ENCODE assay signal across 8 cellular contexts in genomic region chr3:13420051-13420816, GRCh38. TPM values are rescaled to one million over a fixed set of nuclear protein-coding genes. Genes with fewer than 3 reads are reported as not detected.
A peak's percentile ranks its signal among the peaks of the same experiment; 100 is the strongest.
DNase-seq lines count a peak whose midpoint lies in the region; ATAC-seq and TF ChIP-seq lines count a peak whose summit lies in the region.

Gene NUP210, minus strand, starts transcription at chr3:13420322. Its CDS starts 96 bp downstream, at chr3:13420226.

- peak within 1 kb of the TSS; percentile 27 for H2AFZ ChIP-seq in neural cell (ENCODE audit: low read depth, low read length)

- 2 to 3% methylated on average over 60 to 68 of the region's 88 CpGs for WGBS in tibial nerve, 2 donors

- H3K4me1 ChIP-seq in endocrine pancreas (ENCODE audit: control insufficient read depth, insufficient read depth, low read length): peaks cover 5% of the 10 kb centered on the region
- peaks cover 0 to 18% (median 9%) of the 10 kb centered on the region in 4 donors for H3K4me1 ChIP-seq in tibial nerve

- TF ChIP-seq CTCF in neural cell (IDR thresholded peaks at IDR 0.05; ENCODE audit: poor library complexity, severe bottlenecking) (no peak), tibial nerve (IDR thresholded peaks at IDR 0.05) (no peak)

- H3K4me2 ChIP-seq in neural cell (ENCODE audit: low read length): peak within 1 kb of the TSS; percentile 73

- DNase-seq in DMS 273 (lab: John Stamatoyannopoulos, UW; ENCODE audit: unreplicated experiment) (peak; percentile 74), DMS 273 treated with DMSO at 0.1 percent for 48 hours (lab: John Stamatoyannopoulos, UW) (no peak), NCI-H1092 (lab: John Stamatoyannopoulos, UW) (peak; percentile 61), tibial nerve (ENCODE audit: low spot score in 2 of 2) (no peak)
- DNase-seq in activated CD4-positive, alpha-beta T cell treated with anti-CD3 and anti-CD28 coated beads, Interleukin-2, amount 10 ng/mL, durations not matched to agents 24 days and 14 days: peak; percentile 91

- intact Hi-C loops in activated CD4-positive, alpha-beta T cell treated with anti-CD3 and anti-CD28 coated beads, Interleukin-2, amount 10 ng/mL, durations not matched to agents 24 days and 14 days (cut with micrococcal nuclease): loop anchor here (1.0 to 2.0 kb wide), 2 partner anchors 60 to 405 kb away; partner anchors contain the start of gene HDAC11

- H3K4me1 Mint-ChIP-seq in activated CD4-positive, alpha-beta T cell treated with anti-CD3 and anti-CD28 coated beads, Interleukin-2, amount 10 ng/mL, durations not matched to agents 24 days and 14 days: peaks cover 59% of the 10 kb centered on the region

- peak within 1 kb of the TSS; percentile 100 for H3K27ac Mint-ChIP-seq in activated CD4-positive, alpha-beta T cell treated with anti-CD3 and anti-CD28 coated beads, Interleukin-2, amount 10 ng/mL, durations not matched to agents 24 days and 14 days

- peak; percentile 49 for TF ChIP-seq EP300 in neural cell (conservative IDR thresholded peaks at IDR 0.05; ENCODE audit: poor library complexity, severe bottlenecking)
- no peak for TF ChIP-seq EP300 in tibial nerve (IDR thresholded peaks at IDR 0.05)

- H3F3A ChIP-seq in neural cell (ENCODE audit: insufficient read depth, low read length, poor library complexity, severe bottlenecking): no peaks in the 10 kb centered on the region

- H3K9me2 ChIP-seq in neural cell (ENCODE audit: insufficient read depth, low read length): no peaks in the 10 kb centered on the region

- H3K9ac ChIP-seq in endocrine pancreas (ENCODE audit: control insufficient read depth, insufficient read depth, low read length) (peak within 1 kb of the TSS; percentile 82), neural cell (ENCODE audit: low read length) (peak within 1 kb of the TSS; percentile 76)

- H3K79me2 ChIP-seq in neural cell (replicated peaks; ENCODE audit: insufficient read depth, low read length): peaks cover 27% of the 10 kb centered on the region

- H3K9me3 ChIP-seq in endocrine pancreas (ENCODE audit: control insufficient read depth, low read length) (no peaks in the 10 kb centered on the region), neural cell (ENCODE audit: low read length) (no peaks in the 10 kb centered on the region), tibial nerve (no peaks in the 10 kb centered on the region)

- no peaks in the 10 kb centered on the region for H4K20me1 ChIP-seq in neural cell (ENCODE audit: insufficient read depth)

- TF ChIP-seq POLR2A in tibial nerve (IDR thresholded peaks at IDR 0.05): no peak

- no peak for TF ChIP-seq RAD21 in neural cell (conservative IDR thresholded peaks at IDR 0.05)

- H3K27me3 ChIP-seq in endocrine pancreas (ENCODE audit: control insufficient read depth, insufficient read depth, low read length): no peaks in the 10 kb centered on the region
- no peaks in the 10 kb centered on the region for H3K27me3 ChIP-seq in neural cell (ENCODE audit: insufficient read depth, low read depth, low read length)
- H3K27me3 ChIP-seq in tibial nerve: peaks cover 0 to 7% of the 10 kb centered on the region in 2 donors

- H3K27ac ChIP-seq in neural cell (ENCODE audit: low read length): peak within 1 kb of the TSS; percentile 47
- peak within 1 kb of the TSS in 2 of 4 donors; percentile 65 to 80 for H3K27ac ChIP-seq in tibial nerve

- no peak within 1 kb of the TSS for H3K4me3 ChIP-seq in endocrine pancreas (ENCODE audit: control insufficient read depth, insufficient read depth, low read length)
- H3K4me3 ChIP-seq in neural cell (ENCODE audit: low read length): peak within 1 kb of the TSS; percentile 85
- H3K4me3 ChIP-seq in tibial nerve: peak within 1 kb of the TSS; percentile 35 to 67 (median 52)

- H3K4me3 Mint-ChIP-seq in activated CD4-positive, alpha-beta T cell treated with anti-CD3 and anti-CD28 coated beads, Interleukin-2, amount 10 ng/mL, durations not matched to agents 24 days and 14 days: peak within 1 kb of the TSS; percentile 94

- H3K27me3 Mint-ChIP-seq in activated CD4-positive, alpha-beta T cell treated with anti-CD3 and anti-CD28 coated beads, Interleukin-2, amount 10 ng/mL, durations not matched to agents 24 days and 14 days: peaks cover 3% of the 10 kb centered on the region

- ATAC-seq in HG02623 (IDR thresholded peaks at IDR 0.05; ENCODE audit: unreplicated experiment): peak; percentile 62

- no peaks in the 10 kb centered on the region for H3K36me3 ChIP-seq in endocrine pancreas (ENCODE audit: control insufficient read depth, insufficient read depth, low read length)
- no peaks in the 10 kb centered on the region for H3K36me3 ChIP-seq in neural cell (ENCODE audit: insufficient read depth, low read length)
- H3K36me3 ChIP-seq in tibial nerve: no peaks in the 10 kb centered on the region

- peaks cover 23% of the 10 kb centered on the region for H3K36me3 Mint-ChIP-seq in activated CD4-positive, alpha-beta T cell treated with anti-CD3 and anti-CD28 coated beads, Interleukin-2, amount 10 ng/mL, durations not matched to agents 24 days and 14 days (ENCODE audit: low read depth)

- no peaks in the 10 kb centered on the region for H3K9me3 Mint-ChIP-seq in activated CD4-positive, alpha-beta T cell treated with anti-CD3 and anti-CD28 coated beads, Interleukin-2, amount 10 ng/mL, durations not matched to agents 24 days and 14 days

TF ChIP-seq in neural cell, 6 proteins besides CTCF, POLR2A, EP300 and RAD21:
- peak; percentile 47 for TF ChIP-seq POLR2AphosphoS5 (IDR thresholded peaks at IDR 0.05)
- TF ChIP-seq MXI1 (conservative IDR thresholded peaks at IDR 0.05; ENCODE audit: poor library complexity, severe bottlenecking): peak; percentile 27
- TF ChIP-seq REST (IDR thresholded peaks at IDR 0.05; ENCODE audit: borderline replicate concordance): no peak

RNA-seq across cellular contexts. Expression of gene NUP210, which starts in this region (rescaled TPM):
- total RNA-seq in activated CD4-positive, alpha-beta T cell treated with anti-CD3 and anti-CD28 coated beads, Interleukin-2, amount 10 ng/mL, durations not matched to agents 24 days and 14 days: 164 and 169 TPM in 2 replicates
- polyA plus RNA-seq in neural cell: 8.2 and 14.4 TPM in 2 replicates
- polyA minus RNA-seq in neural cell: 34.0 and 36.3 TPM in 2 replicates
- 1 to 10 TPM; 1.3 to 9.3 (median 2.0) TPM for total RNA-seq in tibial nerve

Comparison
In these comparisons a context has a peak if more than half of its experiments do, and no peak if none do; other contexts are left out.
1. RNA of gene NUP210 (total RNA-seq): 164 to 169 TPM in activated CD4-positive, alpha-beta T cell treated with anti-CD3 and anti-CD28 coated beads, Interleukin-2, amount 10 ng/mL, durations not matched to agents 24 days and 14 days; 1.3 to 9.3 TPM in tibial nerve; every median in the first group is over 10 times any median in the second.
2. DNase-seq: peak in DMS 273 (single experiment), NCI-H1092 (single experiment) and activated CD4-positive, alpha-beta T cell treated with anti-CD3 and anti-CD28 coated beads, Interleukin-2, amount 10 ng/mL, durations not matched to agents 24 days and 14 days (single experiment); none in DMS 273 treated with DMSO at 0.1 percent for 48 hours (single experiment) and tibial nerve (0 of 2).